In genomic region chr17:66427134-66427533, GRCh38 we compare ENCODE assay signal across 1 cellular context.
TF ChIP-seq lines count a peak whose summit lies in the region.

No MANE protein-coding gene starts in this region.

TF ChIP-seq in K562, 482 proteins besides CTCF, POLR2A, EP300 and RAD21:
- TF ChIP-seq, protein P1, sequence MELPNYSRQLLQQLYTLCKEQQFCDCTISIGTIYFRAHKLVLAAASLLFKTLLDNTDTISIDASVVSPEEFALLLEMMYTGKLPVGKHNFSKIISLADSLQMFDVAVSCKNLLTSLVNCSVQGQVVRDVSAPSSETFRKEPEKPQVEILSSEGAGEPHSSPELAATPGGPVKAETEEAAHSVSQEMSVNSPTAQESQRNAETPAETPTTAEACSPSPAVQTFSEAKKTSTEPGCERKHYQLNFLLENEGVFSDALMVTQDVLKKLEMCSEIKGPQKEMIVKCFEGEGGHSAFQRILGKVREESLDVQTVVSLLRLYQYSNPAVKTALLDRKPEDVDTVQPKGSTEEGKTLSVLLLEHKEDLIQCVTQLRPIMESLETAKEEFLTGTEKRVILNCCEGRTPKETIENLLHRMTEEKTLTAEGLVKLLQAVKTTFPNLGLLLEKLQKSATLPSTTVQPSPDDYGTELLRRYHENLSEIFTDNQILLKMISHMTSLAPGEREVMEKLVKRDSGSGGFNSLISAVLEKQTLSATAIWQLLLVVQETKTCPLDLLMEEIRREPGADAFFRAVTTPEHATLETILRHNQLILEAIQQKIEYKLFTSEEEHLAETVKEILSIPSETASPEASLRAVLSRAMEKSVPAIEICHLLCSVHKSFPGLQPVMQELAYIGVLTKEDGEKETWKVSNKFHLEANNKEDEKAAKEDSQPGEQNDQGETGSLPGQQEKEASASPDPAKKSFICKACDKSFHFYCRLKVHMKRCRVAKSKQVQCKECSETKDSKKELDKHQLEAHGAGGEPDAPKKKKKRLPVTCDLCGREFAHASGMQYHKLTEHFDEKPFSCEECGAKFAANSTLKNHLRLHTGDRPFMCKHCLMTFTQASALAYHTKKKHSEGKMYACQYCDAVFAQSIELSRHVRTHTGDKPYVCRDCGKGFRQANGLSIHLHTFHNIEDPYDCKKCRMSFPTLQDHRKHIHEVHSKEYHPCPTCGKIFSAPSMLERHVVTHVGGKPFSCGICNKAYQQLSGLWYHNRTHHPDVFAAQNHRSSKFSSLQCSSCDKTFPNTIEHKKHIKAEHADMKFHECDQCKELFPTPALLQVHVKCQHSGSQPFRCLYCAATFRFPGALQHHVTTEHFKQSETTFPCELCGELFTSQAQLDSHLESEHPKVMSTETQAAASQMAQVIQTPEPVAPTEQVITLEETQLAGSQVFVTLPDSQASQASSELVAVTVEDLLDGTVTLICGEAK (IDR thresholded peaks at IDR 0.05), result peak; percentile 89
- TF ChIP-seq, protein P1 (CRISPR knock-in tag; IDR thresholded peaks at IDR 0.05), result peak; percentile 90
- TF ChIP-seq CBFA2T3 (IDR thresholded peaks at IDR 0.05) (no peak), COPS2 (conservative IDR thresholded peaks at IDR 0.05) (no peak)
